9 cellular contexts compared by ENCODE assay signal in the genomic region with DNA sequence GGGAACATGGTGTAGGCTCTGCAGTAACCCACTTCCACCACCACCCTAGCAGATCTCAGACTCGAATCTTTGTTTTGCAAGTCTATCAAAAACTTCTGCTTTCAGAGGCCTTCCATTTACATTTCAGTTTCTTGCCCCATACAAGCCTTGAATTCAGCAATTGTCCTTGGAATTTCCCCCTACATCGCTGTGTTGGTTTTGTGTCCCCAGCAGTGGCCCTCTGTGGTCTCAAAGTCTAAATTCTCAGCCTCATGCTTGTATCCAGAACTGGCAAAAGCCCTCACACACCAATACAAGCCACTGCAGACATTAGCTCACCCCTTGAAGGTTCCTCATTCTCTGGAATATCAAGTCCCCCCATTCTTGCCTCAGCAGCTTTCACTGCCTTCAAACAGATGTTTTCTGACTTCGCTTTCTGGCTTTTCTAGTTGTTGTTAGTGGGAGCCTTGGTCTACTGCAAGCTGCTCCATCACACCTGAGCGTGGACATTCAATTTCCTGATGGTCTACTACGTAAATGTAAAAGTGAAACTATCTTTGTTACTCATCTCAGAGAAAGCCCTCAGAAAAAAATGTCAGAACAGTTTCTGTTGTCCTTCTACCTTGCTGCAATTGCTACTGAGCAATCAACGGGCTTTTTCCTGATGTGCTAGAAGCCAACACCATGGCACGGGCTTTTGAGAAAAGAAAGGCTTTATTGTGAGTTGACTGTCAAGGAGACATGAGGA. TPM values are rescaled to one million over a fixed set of nuclear protein-coding genes. Genes with fewer than 3 reads are reported as not detected.
DNase-seq lines count a peak whose midpoint lies in the region; ATAC-seq, FAIRE-seq and TF ChIP-seq lines count a peak whose summit lies in the region.
"Had no signal": no experiment of that assay in that cellular context is flagged by ENCODE, and none has a peak within 500 bp of the region (broad histone marks: within the 10 kb centered on the region; RNA-seq: fewer than 3 reads in every experiment).

No MANE protein-coding gene starts in this region.

- no peaks in the 10 kb centered on the region for H3K36me3 Mint-ChIP-seq in mesothelial cell of epicardium

- peaks cover 0 to 5% (median 0%) of the 10 kb centered on the region in 3 donors for H3K9me3 ChIP-seq in gastroesophageal sphincter

- 64 to 78% methylated on average over 6 to 7 of the region's 7 CpGs for WGBS in gastroesophageal sphincter (ENCODE audit: low coverage in 1 of 2), 2 donors

- H3K4me3 Mint-ChIP-seq in mesothelial cell of epicardium, result no peak overlapping the region

- TF ChIP-seq POLR2A in gastroesophageal sphincter (IDR thresholded peaks at IDR 0.05), result no peak

- H3K36me3 ChIP-seq in gastroesophageal sphincter, result peaks cover 0 to 9% of the 10 kb centered on the region in 2 donors

- POLR2A ChIA-PET in GM10248 (lab: Yijun Ruan, JAX), result no interaction called here

- TF ChIP-seq CTCF in GM10248 (IDR thresholded peaks at IDR 0.05; ENCODE audit: control extremely low read depth, extremely low read depth, low read depth, missing control alignments) (no peak), gastroesophageal sphincter (IDR thresholded peaks at IDR 0.05) (no peak), mesothelial cell of epicardium (IDR thresholded peaks at IDR 0.05; ENCODE audit: unreplicated experiment) (no peak)

- H3K27ac Mint-ChIP-seq in mesothelial cell of epicardium, result no peak overlapping the region

- H3K4me1 ChIP-seq in gastroesophageal sphincter, result peaks cover 0 to 26% (median 6%) of the 10 kb centered on the region in 3 donors

- peak; percentile 42 for ATAC-seq in GM21447 (IDR thresholded peaks at IDR 0.05; ENCODE audit: unreplicated experiment)
- no peak for ATAC-seq in gastroesophageal sphincter
- ATAC-seq: HCT116 had no signal

- no peaks in the 10 kb centered on the region for H3K27me3 Mint-ChIP-seq in mesothelial cell of epicardium (ENCODE audit: low read depth)

- DNase-seq in GM10248 (ENCODE audit: extremely low spot score) (peak; percentile 65), Kasumi-1 (lab: John Stamatoyannopoulos, UW) (peak; percentile 17 to 58), mesothelial cell of epicardium (ENCODE audit: low spot score in 2 of 2, unreplicated experiment in 2 of 2) (no peak), HuH-7.5 (ENCODE audit: low spot score) (no peak), RCC 7860 (ENCODE audit: low spot score) (no peak)
- DNase-seq in effector CD4-positive, alpha-beta T cell, result no peak

- H3K4me1 Mint-ChIP-seq in mesothelial cell of epicardium, result peaks cover 11% of the 10 kb centered on the region

- peak overlapping the region in 3 of 4 donors; percentile 12 to 39 (median 33) for H3K27ac ChIP-seq in gastroesophageal sphincter

- no peak overlapping the region for H3K4me3 ChIP-seq in gastroesophageal sphincter

- no peak for TF ChIP-seq EP300 in gastroesophageal sphincter (IDR thresholded peaks at IDR 0.05)

- peaks cover 9% of the 10 kb centered on the region for H3K9me3 Mint-ChIP-seq in mesothelial cell of epicardium

- no peaks in the 10 kb centered on the region for H3K27me3 ChIP-seq in gastroesophageal sphincter

- FAIRE-seq in RCC 7860 (lab: Jason Lieb, UNC), result no peak

- CTCF ChIA-PET in GM10248 (lab: Yijun Ruan, JAX), result interaction anchor here (1.3 to 6.1 kb wide), 3 partner anchors 11 to 169 kb away, joined by 5 to 38 read pairs (median 6); no protein-coding TSS in a partner anchor

RNA-seq across cellular contexts. Expression of a gene that starts 1.8 kb away (rescaled TPM):
- total RNA-seq in gastroesophageal sphincter (10 to 100 TPM; 50.5 to 60.3 (median 54.8) TPM), mesothelial cell of epicardium (47.7 to 52.4 TPM (median 52.3 TPM) in 3 replicates)

Comparison
In these comparisons a context has a peak if more than half of its experiments do, and no peak if none do; other contexts are left out.
1. DNase-seq: peak in GM10248 (single experiment) and Kasumi-1 (2 of 2); none in mesothelial cell of epicardium (0 of 2), effector CD4-positive, alpha-beta T cell (single experiment), HuH-7.5 (single experiment) and RCC 7860 (single experiment).